In genomic region chr12:117999806-118000205, GRCh38 we compare ENCODE assay signal across 2 cellular contexts. TPM values are rescaled to one million over a fixed set of nuclear protein-coding genes. Genes with fewer than 3 reads are reported as not detected.
"Had no signal": no experiment of that assay in that cellular context is flagged by ENCODE, and none has a peak within 500 bp of the region (broad histone marks: within the 10 kb centered on the region; RNA-seq: fewer than 3 reads in every experiment).

No MANE protein-coding gene starts in this region.

RNA-seq across cellular contexts. Expression of gene KSR2, which starts 31.0 kb away (rescaled TPM):
- total RNA-seq: NCI-H460, Right ventricle myocardium superior had no signal
